In the genomic region with DNA sequence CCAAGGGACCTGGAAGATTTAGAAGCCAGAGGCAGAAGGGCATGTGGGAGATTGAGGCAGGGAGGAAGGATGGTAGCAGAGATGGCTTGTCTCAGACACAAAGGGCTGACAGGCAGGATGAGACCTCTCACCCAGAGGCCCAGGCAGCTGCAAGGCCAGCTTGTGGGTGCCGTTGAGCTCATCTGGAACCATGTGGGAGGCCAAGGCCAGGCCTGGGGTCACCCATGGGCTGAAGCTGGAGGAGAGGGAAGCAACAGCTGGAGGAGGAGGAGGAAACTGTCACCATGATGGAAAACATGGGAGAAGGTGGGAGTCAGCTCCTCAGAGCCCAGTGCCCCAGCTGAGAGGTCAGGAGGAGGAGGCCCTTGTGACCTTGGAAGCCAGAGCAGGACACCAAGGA, we compare ENCODE assay signal across 23 cellular contexts. TPM values are rescaled to one million over a fixed set of nuclear protein-coding genes. Genes with fewer than 3 reads are reported as not detected.
"Had no signal": no experiment of that assay in that cellular context is flagged by ENCODE, and none has a peak within 500 bp of the region (broad histone marks: within the 10 kb centered on the region; RNA-seq: fewer than 3 reads in every experiment).

No MANE protein-coding gene starts in this region.

- H2AFZ ChIP-seq: neural progenitor cell had no signal

- H3K4me2 ChIP-seq: neural progenitor cell had no signal

- H3K4me1 ChIP-seq: ascending aorta, left lung, psoas muscle had no signal

- FAIRE-seq: kidney, small intestine had no signal

- H3K9me3 Mint-ChIP-seq: activated CD4-positive, alpha-beta T cell treated with anti-CD3 and anti-CD28 coated beads, Interleukin-2, amount 10 ng/mL, durations not matched to agents 24 days and 14 days; activated CD8-positive, alpha-beta T cell treated with anti-CD3 and anti-CD28 coated beads for 36 hours; activated naive CD4-positive, alpha-beta T cell treated with anti-CD3 and anti-CD28 coated beads, Interleukin-2, amount 10 ng/mL, durations not matched to agents 7 days and 5 days; stimulated activated memory B cell treated with anti-CD40 and anti-IgM and Interleukin-4, amounts not matched to agents 10 μg/mL and 1 μg/mL and 100 μg/mL, for 72 hours; T-cell had no signal

- H3K27me3 ChIP-seq: ascending aorta, breast epithelium had no signal

- H3K9ac ChIP-seq: neural progenitor cell had no signal

- H3K9me3 ChIP-seq: ascending aorta, breast epithelium, esophagus muscularis mucosa, gastroesophageal sphincter, heart left ventricle, left lung, psoas muscle, thoracic aorta had no signal

- H3K4me3 ChIP-seq: ascending aorta, breast epithelium, esophagus muscularis mucosa, gastroesophageal sphincter, heart left ventricle, left lung, neural progenitor cell, psoas muscle, thoracic aorta had no signal

- H3K4me1 Mint-ChIP-seq: activated CD4-positive, alpha-beta T cell treated with anti-CD3 and anti-CD28 coated beads, Interleukin-2, amount 10 ng/mL, durations not matched to agents 24 days and 14 days; stimulated activated memory B cell treated with anti-CD40 and anti-IgM and Interleukin-4, amounts not matched to agents 10 μg/mL and 1 μg/mL and 100 μg/mL, for 72 hours had no signal

- H3K36me3 ChIP-seq: ascending aorta, breast epithelium, heart left ventricle, left lung, neural progenitor cell, thoracic aorta had no signal

- DNase-seq: activated CD4-positive, alpha-beta T cell treated with anti-CD3 and anti-CD28 coated beads, Interleukin-2, amount 10 ng/mL, durations not matched to agents 24 days and 14 days; activated CD8-positive, alpha-beta T cell treated with anti-CD3 and anti-CD28 coated beads for 36 hours; activated effector memory CD4-positive, alpha-beta T cell treated with Interleukin-2 at 50 U/mL for 16 hours; activated naive CD4-positive, alpha-beta T cell treated with anti-CD3 and anti-CD28 coated beads, Interleukin-2, amount 10 ng/mL, durations not matched to agents 7 days and 5 days; activated T-cell treated with anti-CD3 and anti-CD28 coated beads, Interleukin-2, amount 50 U/mL, for 48 hours; effector CD4-positive, alpha-beta T cell; heart left ventricle; kidney; left lung; midbrain; psoas muscle; small intestine; stimulated activated CD4-positive, alpha-beta T cell treated with anti-CD3 and anti-CD28 coated beads, Interleukin-4, amount 100 ng/mL, for 1 hour; T-cell had no signal

- H3K27ac Mint-ChIP-seq: activated CD4-positive, alpha-beta T cell treated with anti-CD3 and anti-CD28 coated beads, Interleukin-2, amount 10 ng/mL, durations not matched to agents 24 days and 14 days; activated CD8-positive, alpha-beta T cell treated with anti-CD3 and anti-CD28 coated beads for 36 hours; activated naive CD4-positive, alpha-beta T cell treated with anti-CD3 and anti-CD28 coated beads, Interleukin-2, amount 10 ng/mL, durations not matched to agents 7 days and 5 days; neural progenitor cell; stimulated activated memory B cell treated with anti-CD40 and anti-IgM and Interleukin-4, amounts not matched to agents 10 μg/mL and 1 μg/mL and 100 μg/mL, for 72 hours; T-cell had no signal

- H3K36me3 Mint-ChIP-seq: activated naive CD4-positive, alpha-beta T cell treated with anti-CD3 and anti-CD28 coated beads, Interleukin-2, amount 10 ng/mL, durations not matched to agents 7 days and 5 days had no signal

- ATAC-seq: activated CD8-positive, alpha-beta T cell treated with anti-CD3 and anti-CD28 coated beads for 36 hours; gastroesophageal sphincter; heart left ventricle; left lung; psoas muscle; right cardiac atrium; stimulated activated memory B cell treated with anti-CD40 and anti-IgM and Interleukin-4, amounts not matched to agents 10 μg/mL and 1 μg/mL and 100 μg/mL, for 72 hours; T-cell had no signal

- H3K27ac ChIP-seq: ascending aorta, esophagus muscularis mucosa, gastroesophageal sphincter, heart left ventricle, left lung, neural progenitor cell, psoas muscle, thoracic aorta had no signal

- H3K4me3 Mint-ChIP-seq: activated CD4-positive, alpha-beta T cell treated with anti-CD3 and anti-CD28 coated beads, Interleukin-2, amount 10 ng/mL, durations not matched to agents 24 days and 14 days; activated CD8-positive, alpha-beta T cell treated with anti-CD3 and anti-CD28 coated beads for 36 hours; activated naive CD4-positive, alpha-beta T cell treated with anti-CD3 and anti-CD28 coated beads, Interleukin-2, amount 10 ng/mL, durations not matched to agents 7 days and 5 days; stimulated activated memory B cell treated with anti-CD40 and anti-IgM and Interleukin-4, amounts not matched to agents 10 μg/mL and 1 μg/mL and 100 μg/mL, for 72 hours had no signal

RNA-seq across cellular contexts. Expression of a gene that starts 6.4 kb away (rescaled TPM):
- total RNA-seq: ascending aorta, lung microvascular endothelial cell had no signal

RNA-seq across cellular contexts. Expression of a gene that starts 21.8 kb away (rescaled TPM):
- total RNA-seq: activated CD8-positive, alpha-beta T cell treated with anti-CD3 and anti-CD28 coated beads for 36 hours had no signal
